Comparison of ENCODE assay signal across 1 cellular context in genomic region chr5:154788212-154788611, GRCh38.
TF ChIP-seq lines count a peak whose summit lies in the region.

No MANE protein-coding gene starts in this region.

TF ChIP-seq in IMR-90, 13 proteins besides CTCF, POLR2A, EP300 and RAD21 (continued from another document):
- no peak for TF ChIP-seq MXI1 (IDR thresholded peaks at IDR 0.05; ENCODE audit: borderline replicate concordance, low read depth, low read length)
- TF ChIP-seq MAZ (IDR thresholded peaks at IDR 0.05; ENCODE audit: borderline replicate concordance, low read depth, low read length), result no peak
